Comparison of ENCODE assay signal across 8 cellular contexts in the genomic region with DNA sequence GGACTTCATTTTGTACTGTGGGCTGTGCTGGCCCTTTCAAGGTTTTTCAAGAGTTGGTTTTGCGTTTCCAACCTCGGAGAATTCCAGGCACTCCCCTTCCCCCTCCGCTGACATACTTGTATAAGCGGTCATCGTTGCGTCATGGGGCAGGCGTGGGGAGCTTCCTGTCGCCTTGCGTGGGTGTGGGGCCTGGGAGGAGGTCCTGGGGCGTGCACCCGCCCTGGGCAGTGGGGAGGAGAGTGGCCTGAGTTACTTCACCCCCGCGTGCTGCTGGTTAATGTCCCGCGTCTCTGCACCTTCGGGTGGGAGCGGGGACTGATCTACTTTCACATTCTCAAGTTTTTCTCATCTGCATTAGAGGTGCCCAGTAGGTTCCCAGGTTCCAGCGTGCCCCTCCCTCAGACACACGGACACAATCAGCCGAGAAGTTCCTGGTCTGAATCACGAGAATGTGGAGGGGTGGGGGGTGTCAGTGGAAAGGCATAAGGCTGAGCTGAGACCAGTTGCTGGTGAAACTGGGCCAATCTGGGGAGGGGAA.
DNase-seq lines count a peak whose midpoint lies in the region; TF ChIP-seq lines count a peak whose summit lies in the region.

No MANE protein-coding gene starts in this region.

- peak; percentile 53 for DNase-seq in NCI-H2227 (lab: John Stamatoyannopoulos, UW; ENCODE audit: unreplicated experiment)
- no peak for DNase-seq in NCI-H2227 treated with DMSO at 0.1 percent for 48 hours (lab: John Stamatoyannopoulos, UW)
- peak; percentile 21 for DNase-seq in NCI-H748 treated with DMSO at 0.1 percent for 48 hours (lab: John Stamatoyannopoulos, UW)
- DNase-seq in activated CD8-positive, alpha-beta memory T cell treated with anti-CD3 and anti-CD28 coated beads, Interleukin-2, amount 50 U/mL, for 4 hours, result peak; percentile 61
- DNase-seq in epithelial cell of esophagus (ENCODE audit: low read depth), result peak; percentile 84
- DNase-seq in D341Med (ENCODE audit: low spot score), result no peak

- H3K27ac ChIP-seq in mucosa of rectum (ENCODE audit: low read depth in 2 of 2, low read length in 2 of 2) (peak overlapping the region; percentile 94 to 98), stomach smooth muscle (ENCODE audit: low read length) (peak overlapping the region; percentile 98)

- H3K4me3 ChIP-seq in epithelial cell of esophagus (ENCODE audit: low read length) (peak overlapping the region; percentile 84), mucosa of rectum (ENCODE audit: low read length in 2 of 2) (peak overlapping the region; percentile 74 to 97), stomach smooth muscle (ENCODE audit: low read length in 2 of 2) (peak overlapping the region; percentile 97 to 98)

- H3K36me3 ChIP-seq in mucosa of rectum (ENCODE audit: control insufficient read depth in 2 of 2, insufficient read depth in 2 of 2, low read length in 2 of 2), result no peaks in the 10 kb centered on the region
- no peaks in the 10 kb centered on the region for H3K36me3 ChIP-seq in stomach smooth muscle (ENCODE audit: control insufficient read depth in 2 of 2, insufficient read depth in 2 of 2, low read length in 2 of 2)

- TF ChIP-seq CTCF in epithelial cell of esophagus (IDR thresholded peaks at IDR 0.05; ENCODE audit: insufficient read depth, low read depth, low read length, missing control alignments), result no peak

- no peaks in the 10 kb centered on the region for H3K9me3 ChIP-seq in mucosa of rectum (ENCODE audit: control insufficient read depth in 2 of 2, low read length in 2 of 2)
- no peaks in the 10 kb centered on the region for H3K9me3 ChIP-seq in stomach smooth muscle (ENCODE audit: control insufficient read depth in 2 of 2, low read length in 2 of 2)

- H3K9ac ChIP-seq in mucosa of rectum (ENCODE audit: low read depth in 1 of 2, low read length in 2 of 2), result peak overlapping the region; percentile 97 to 99
- H3K9ac ChIP-seq in stomach smooth muscle (ENCODE audit: low read length in 2 of 2), result peak overlapping the region; percentile 95 to 96

- H3K27me3 ChIP-seq in mucosa of rectum (ENCODE audit: control insufficient read depth in 2 of 2, insufficient read depth in 2 of 2, low read length in 2 of 2), result no peaks in the 10 kb centered on the region
- no peaks in the 10 kb centered on the region for H3K27me3 ChIP-seq in stomach smooth muscle (ENCODE audit: control insufficient read depth in 1 of 2, insufficient read depth in 2 of 2, low read length in 2 of 2)

- H3K4me1 ChIP-seq in mucosa of rectum (ENCODE audit: control insufficient read depth in 2 of 2, insufficient read depth in 2 of 2, low read length in 2 of 2) (peaks cover 23% of the 10 kb centered on the region in 2 donors), stomach smooth muscle (ENCODE audit: control insufficient read depth, insufficient read depth, low read length) (peaks cover 35% of the 10 kb centered on the region)

Comparison
In these comparisons a context has a peak if more than half of its experiments do, and no peak if none do; other contexts are left out.
1. DNase-seq: peak in NCI-H2227 (single experiment), NCI-H748 treated with DMSO at 0.1 percent for 48 hours (single experiment), activated CD8-positive, alpha-beta memory T cell treated with anti-CD3 and anti-CD28 coated beads, Interleukin-2, amount 50 U/mL, for 4 hours (single experiment) and epithelial cell of esophagus (single experiment); none in NCI-H2227 treated with DMSO at 0.1 percent for 48 hours (single experiment) and D341Med (single experiment).
2. Peak in every context shown above with its lines, with median percentiles within 50 percentile points of each other: H3K4me3 ChIP-seq.